Comparison of ENCODE assay signal across 8 cellular contexts in the genomic region with DNA sequence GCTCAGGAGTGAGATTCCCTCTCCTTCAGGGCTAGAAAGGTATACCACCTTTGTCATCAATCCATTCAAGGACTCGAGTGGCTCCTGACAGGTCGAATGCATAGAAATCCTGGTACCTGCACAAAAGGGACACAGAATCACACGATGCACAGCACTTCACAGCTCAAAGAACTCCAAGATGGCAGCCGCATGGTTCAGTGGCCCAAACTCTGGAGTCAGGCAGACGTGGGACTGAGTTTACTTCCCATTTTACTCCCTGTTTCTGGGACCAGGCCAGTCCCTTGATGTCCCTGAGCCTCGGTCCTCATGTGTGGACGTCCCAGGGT. TPM values are rescaled to one million over a fixed set of nuclear protein-coding genes. Genes with fewer than 3 reads are reported as not detected.
A peak's percentile ranks its signal among the peaks of the same experiment; 100 is the strongest.
DNase-seq lines count a peak whose midpoint lies in the region; ATAC-seq lines count a peak whose summit lies in the region.

No MANE protein-coding gene starts in this region.

- peak overlapping the region; percentile 93 for H3K4me3 Mint-ChIP-seq in activated T-helper 17 cell treated with anti-CD3 and anti-CD28 coated beads, Interleukin-2, amount 50 U/mL, for 72 hours
- H3K4me3 Mint-ChIP-seq in immature natural killer cell, result peak overlapping the region; percentile 98 to 99 (median 99)

- H3K27ac Mint-ChIP-seq in activated T-helper 17 cell treated with anti-CD3 and anti-CD28 coated beads, Interleukin-2, amount 50 U/mL, for 72 hours, result peak overlapping the region; percentile 96
- peak overlapping the region; percentile 92 to 98 (median 95) for H3K27ac Mint-ChIP-seq in immature natural killer cell

- peak overlapping the region; percentile 93 for H3K27ac ChIP-seq in substantia nigra (ENCODE audit: low read depth, low read length, poor library complexity, severe bottlenecking)

- peaks cover 46% of the 10 kb centered on the region for H3K36me3 Mint-ChIP-seq in activated T-helper 17 cell treated with anti-CD3 and anti-CD28 coated beads, Interleukin-2, amount 50 U/mL, for 72 hours (ENCODE audit: low read depth)
- H3K36me3 Mint-ChIP-seq in immature natural killer cell, result peaks cover 14 to 17% (median 16%) of the 10 kb centered on the region in 3 donors

- DNase-seq in SIG-M5 treated with dmso at 0.1 percent for 504 hours (lab: John Stamatoyannopoulos, UW; ENCODE audit: unreplicated experiment) (peak; percentile 59), SIG-M5 (lab: John Stamatoyannopoulos, UW) (no peak), immature natural killer cell (no peak), substantia nigra (lab: John Stamatoyannopoulos, UW) (no peak), GM19238 (ENCODE audit: insufficient read length, low spot score) (no peak), activated gamma-delta T cell (lab: John Stamatoyannopoulos, UW) (no peak)

- no peaks in the 10 kb centered on the region for H3K9me3 Mint-ChIP-seq in activated T-helper 17 cell treated with anti-CD3 and anti-CD28 coated beads, Interleukin-2, amount 50 U/mL, for 72 hours
- no peaks in the 10 kb centered on the region for H3K9me3 Mint-ChIP-seq in immature natural killer cell

- peaks cover 35% of the 10 kb centered on the region for H3K4me1 Mint-ChIP-seq in activated T-helper 17 cell treated with anti-CD3 and anti-CD28 coated beads, Interleukin-2, amount 50 U/mL, for 72 hours
- H3K4me1 Mint-ChIP-seq in immature natural killer cell, result peaks cover 32 to 61% of the 10 kb centered on the region in 2 donors

- no peak for ATAC-seq in activated T-helper 17 cell treated with anti-CD3 and anti-CD28 coated beads, Interleukin-2, amount 50 U/mL, for 72 hours (replicated peaks)
- ATAC-seq in HG03432 (IDR thresholded peaks at IDR 0.05; ENCODE audit: unreplicated experiment), result no peak

- no peaks in the 10 kb centered on the region for H3K27me3 Mint-ChIP-seq in activated T-helper 17 cell treated with anti-CD3 and anti-CD28 coated beads, Interleukin-2, amount 50 U/mL, for 72 hours
- peaks cover 8 to 15% (median 11%) of the 10 kb centered on the region in 3 donors for H3K27me3 Mint-ChIP-seq in immature natural killer cell (ENCODE audit: low read depth in 3 of 3)

RNA-seq across cellular contexts. Expression of gene WDR73, which starts 0.5 kb away (rescaled TPM):
- 10 to 100 TPM; 14.8 to 22.5 TPM for total RNA-seq in activated T-helper 17 cell treated with anti-CD3 and anti-CD28 coated beads, Interleukin-2, amount 50 U/mL, for 72 hours
- 10 to 100 TPM; 11.4 to 22.5 (median 17.0) TPM for polyA plus RNA-seq in immature natural killer cell

RNA-seq across cellular contexts. Expression of gene NMB, which starts 4.5 kb away (rescaled TPM):
- 1 to 10 TPM; 7.8 TPM for total RNA-seq in activated T-helper 17 cell treated with anti-CD3 and anti-CD28 coated beads, Interleukin-2, amount 50 U/mL, for 72 hours
- 10 to 100 TPM in 1 of 3 donors, 1 to 10 TPM in 2; 3.2 to 10.8 (median 10.0) TPM for polyA plus RNA-seq in immature natural killer cell

RNA-seq across cellular contexts. Expression of gene ZSCAN2, which starts 52.7 kb away (rescaled TPM):
- 10 to 100 TPM in 1 of 2 donors, 1 to 10 TPM in 1; 9.0 to 14.1 TPM for total RNA-seq in activated T-helper 17 cell treated with anti-CD3 and anti-CD28 coated beads, Interleukin-2, amount 50 U/mL, for 72 hours
- polyA plus RNA-seq in immature natural killer cell, result 10 to 100 TPM in 1 of 3 donors, 1 to 10 TPM in 2; 5.8 to 14.7 (median 6.8) TPM
